ENCODE assay signal across 1 cellular context in the genomic region with DNA sequence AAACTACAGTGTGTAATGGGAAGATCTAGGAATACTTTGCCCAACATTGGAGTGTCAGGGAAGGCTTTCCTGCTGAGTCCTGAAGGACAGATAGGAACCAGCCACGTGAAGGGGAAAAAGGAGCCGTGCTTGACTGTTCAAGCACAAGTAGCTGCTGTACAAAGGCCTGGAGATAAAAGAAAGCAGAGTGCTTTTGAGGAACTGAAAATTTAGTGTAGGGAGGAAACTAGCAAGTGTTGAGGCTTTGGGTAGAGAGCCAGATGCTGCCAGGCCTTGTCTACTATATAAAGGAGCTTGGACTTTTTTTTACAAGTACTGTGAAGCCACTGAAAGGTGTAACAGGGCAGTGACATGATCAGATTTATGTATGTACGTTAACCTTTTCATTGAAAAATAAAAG.
A peak's percentile ranks its signal among the peaks of the same experiment; 100 is the strongest.
TF ChIP-seq lines count a peak whose summit lies in the region.

No MANE protein-coding gene starts in this region.

TF ChIP-seq in GM12878, 131 proteins besides CTCF, POLR2A, EP300 and RAD21 (continued from another document and continues in another):
- TF ChIP-seq, protein P1, sequence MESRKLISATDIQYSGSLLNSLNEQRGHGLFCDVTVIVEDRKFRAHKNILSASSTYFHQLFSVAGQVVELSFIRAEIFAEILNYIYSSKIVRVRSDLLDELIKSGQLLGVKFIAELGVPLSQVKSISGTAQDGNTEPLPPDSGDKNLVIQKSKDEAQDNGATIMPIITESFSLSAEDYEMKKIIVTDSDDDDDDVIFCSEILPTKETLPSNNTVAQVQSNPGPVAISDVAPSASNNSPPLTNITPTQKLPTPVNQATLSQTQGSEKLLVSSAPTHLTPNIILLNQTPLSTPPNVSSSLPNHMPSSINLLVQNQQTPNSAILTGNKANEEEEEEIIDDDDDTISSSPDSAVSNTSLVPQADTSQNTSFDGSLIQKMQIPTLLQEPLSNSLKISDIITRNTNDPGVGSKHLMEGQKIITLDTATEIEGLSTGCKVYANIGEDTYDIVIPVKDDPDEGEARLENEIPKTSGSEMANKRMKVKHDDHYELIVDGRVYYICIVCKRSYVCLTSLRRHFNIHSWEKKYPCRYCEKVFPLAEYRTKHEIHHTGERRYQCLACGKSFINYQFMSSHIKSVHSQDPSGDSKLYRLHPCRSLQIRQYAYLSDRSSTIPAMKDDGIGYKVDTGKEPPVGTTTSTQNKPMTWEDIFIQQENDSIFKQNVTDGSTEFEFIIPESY (IDR thresholded peaks at IDR 0.05): no peak
- TF ChIP-seq CHD2 (IDR thresholded peaks at IDR 0.05; ENCODE audit: borderline replicate concordance, low read depth, low read length) (peak; percentile 45; the same call in 1 of the 2 replicates), SREBF1 (IDR thresholded peaks at IDR 0.05; ENCODE audit: low read length) (0 out of 2 replicates have a peak, but pooled peaks have one; percentile 33), POLR2AphosphoS2 (IDR thresholded peaks at IDR 0.05; ENCODE audit: low read depth, low read length) (no peak), SPI1 (IDR thresholded peaks at IDR 0.05; ENCODE audit: borderline replicate concordance, insufficient read depth, low read depth, low read length) (peak; percentile 98), YY1 (IDR thresholded peaks at IDR 0.05; ENCODE audit: low read depth, low read length) (no peak), IKZF1 (conservative IDR thresholded peaks at IDR 0.05) (peak; percentile 84), PKNOX1 (IDR thresholded peaks at IDR 0.05) (no peak), ATF7 (IDR thresholded peaks at IDR 0.05; ENCODE audit: low read depth) (peak; percentile 40), SIX5 (IDR thresholded peaks at IDR 0.05; ENCODE audit: low read depth, low read length, severe bottlenecking) (no peak), HDGF (IDR thresholded peaks at IDR 0.05) (no peak), FOXM1 (IDR thresholded peaks at IDR 0.05; ENCODE audit: low read depth, low read length) (peak; percentile 64), BRCA1 (IDR thresholded peaks at IDR 0.05; ENCODE audit: low read depth, low read length) (no peak), ETV6 (conservative IDR thresholded peaks at IDR 0.05 in 1 of 2, IDR thresholded peaks at IDR 0.05 in 1 of 2; ENCODE audit: borderline replicate concordance in 1 of 2, low read depth in 1 of 2) (peak in 1 of 2 experiments; percentile 64; a peak in 1 of 4 replicates), RCOR1 (conservative IDR thresholded peaks at IDR 0.05; ENCODE audit: low read depth, low read length) (peak; percentile 81; the same call in 1 of the 2 replicates), GATAD2B (conservative IDR thresholded peaks at IDR 0.05; ENCODE audit: low read depth) (no peak; the same call in 1 of the 2 replicates), ZNF622 (IDR thresholded peaks at IDR 0.05) (no peak), RAD51 (IDR thresholded peaks at IDR 0.05) (peak; percentile 63), NRF1 (conservative IDR thresholded peaks at IDR 0.05; ENCODE audit: low read depth, low read length) (no peak), NFIC (IDR thresholded peaks at IDR 0.05; ENCODE audit: low read depth, low read length) (peak; percentile 86), SP1 (IDR thresholded peaks at IDR 0.05; ENCODE audit: low read depth, low read length) (no peak), GABPA (IDR thresholded peaks at IDR 0.05; ENCODE audit: low read depth) (no peak), ATF2 (IDR thresholded peaks at IDR 0.05; ENCODE audit: low read length) (peak; percentile 57; the same call in 1 of the 2 replicates), TCF3 (IDR thresholded peaks at IDR 0.05; ENCODE audit: borderline replicate concordance, insufficient read depth, low read depth, low read length) (peak; percentile 67; the same call in 1 of the 2 replicates), SUPT20H (IDR thresholded peaks at IDR 0.05; ENCODE audit: borderline replicate concordance, control insufficient read depth, low read depth, low read length) (no peak), CBX3 (IDR thresholded peaks at IDR 0.05; ENCODE audit: borderline replicate concordance, low read depth) (no peak), NKRF (conservative IDR thresholded peaks at IDR 0.05) (no peak), RELB (IDR thresholded peaks at IDR 0.05; ENCODE audit: low read depth) (peak; percentile 88), E2F4 (IDR thresholded peaks at IDR 0.05; ENCODE audit: low read depth, low read length) (no peak), REST (IDR thresholded peaks at IDR 0.05; ENCODE audit: low read depth, low read length) (no peak), IKZF2 (IDR thresholded peaks at IDR 0.05) (peak; percentile 91)
- TF ChIP-seq, protein P2, sequence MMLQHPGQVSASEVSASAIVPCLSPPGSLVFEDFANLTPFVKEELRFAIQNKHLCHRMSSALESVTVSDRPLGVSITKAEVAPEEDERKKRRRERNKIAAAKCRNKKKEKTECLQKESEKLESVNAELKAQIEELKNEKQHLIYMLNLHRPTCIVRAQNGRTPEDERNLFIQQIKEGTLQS (IDR thresholded peaks at IDR 0.05; ENCODE audit: borderline replicate concordance, extremely low read depth, low read depth, low read length): no peak
- TF ChIP-seq, protein P3, sequence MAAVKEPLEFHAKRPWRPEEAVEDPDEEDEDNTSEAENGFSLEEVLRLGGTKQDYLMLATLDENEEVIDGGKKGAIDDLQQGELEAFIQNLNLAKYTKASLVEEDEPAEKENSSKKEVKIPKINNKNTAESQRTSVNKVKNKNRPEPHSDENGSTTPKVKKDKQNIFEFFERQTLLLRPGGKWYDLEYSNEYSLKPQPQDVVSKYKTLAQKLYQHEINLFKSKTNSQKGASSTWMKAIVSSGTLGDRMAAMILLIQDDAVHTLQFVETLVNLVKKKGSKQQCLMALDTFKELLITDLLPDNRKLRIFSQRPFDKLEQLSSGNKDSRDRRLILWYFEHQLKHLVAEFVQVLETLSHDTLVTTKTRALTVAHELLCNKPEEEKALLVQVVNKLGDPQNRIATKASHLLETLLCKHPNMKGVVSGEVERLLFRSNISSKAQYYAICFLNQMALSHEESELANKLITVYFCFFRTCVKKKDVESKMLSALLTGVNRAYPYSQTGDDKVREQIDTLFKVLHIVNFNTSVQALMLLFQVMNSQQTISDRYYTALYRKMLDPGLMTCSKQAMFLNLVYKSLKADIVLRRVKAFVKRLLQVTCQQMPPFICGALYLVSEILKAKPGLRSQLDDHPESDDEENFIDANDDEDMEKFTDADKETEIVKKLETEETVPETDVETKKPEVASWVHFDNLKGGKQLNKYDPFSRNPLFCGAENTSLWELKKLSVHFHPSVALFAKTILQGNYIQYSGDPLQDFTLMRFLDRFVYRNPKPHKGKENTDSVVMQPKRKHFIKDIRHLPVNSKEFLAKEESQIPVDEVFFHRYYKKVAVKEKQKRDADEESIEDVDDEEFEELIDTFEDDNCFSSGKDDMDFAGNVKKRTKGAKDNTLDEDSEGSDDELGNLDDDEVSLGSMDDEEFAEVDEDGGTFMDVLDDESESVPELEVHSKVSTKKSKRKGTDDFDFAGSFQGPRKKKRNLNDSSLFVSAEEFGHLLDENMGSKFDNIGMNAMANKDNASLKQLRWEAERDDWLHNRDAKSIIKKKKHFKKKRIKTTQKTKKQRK (IDR thresholded peaks at IDR 0.05; ENCODE audit: low read depth, low read length): no peak
- TF ChIP-seq, protein P4, sequence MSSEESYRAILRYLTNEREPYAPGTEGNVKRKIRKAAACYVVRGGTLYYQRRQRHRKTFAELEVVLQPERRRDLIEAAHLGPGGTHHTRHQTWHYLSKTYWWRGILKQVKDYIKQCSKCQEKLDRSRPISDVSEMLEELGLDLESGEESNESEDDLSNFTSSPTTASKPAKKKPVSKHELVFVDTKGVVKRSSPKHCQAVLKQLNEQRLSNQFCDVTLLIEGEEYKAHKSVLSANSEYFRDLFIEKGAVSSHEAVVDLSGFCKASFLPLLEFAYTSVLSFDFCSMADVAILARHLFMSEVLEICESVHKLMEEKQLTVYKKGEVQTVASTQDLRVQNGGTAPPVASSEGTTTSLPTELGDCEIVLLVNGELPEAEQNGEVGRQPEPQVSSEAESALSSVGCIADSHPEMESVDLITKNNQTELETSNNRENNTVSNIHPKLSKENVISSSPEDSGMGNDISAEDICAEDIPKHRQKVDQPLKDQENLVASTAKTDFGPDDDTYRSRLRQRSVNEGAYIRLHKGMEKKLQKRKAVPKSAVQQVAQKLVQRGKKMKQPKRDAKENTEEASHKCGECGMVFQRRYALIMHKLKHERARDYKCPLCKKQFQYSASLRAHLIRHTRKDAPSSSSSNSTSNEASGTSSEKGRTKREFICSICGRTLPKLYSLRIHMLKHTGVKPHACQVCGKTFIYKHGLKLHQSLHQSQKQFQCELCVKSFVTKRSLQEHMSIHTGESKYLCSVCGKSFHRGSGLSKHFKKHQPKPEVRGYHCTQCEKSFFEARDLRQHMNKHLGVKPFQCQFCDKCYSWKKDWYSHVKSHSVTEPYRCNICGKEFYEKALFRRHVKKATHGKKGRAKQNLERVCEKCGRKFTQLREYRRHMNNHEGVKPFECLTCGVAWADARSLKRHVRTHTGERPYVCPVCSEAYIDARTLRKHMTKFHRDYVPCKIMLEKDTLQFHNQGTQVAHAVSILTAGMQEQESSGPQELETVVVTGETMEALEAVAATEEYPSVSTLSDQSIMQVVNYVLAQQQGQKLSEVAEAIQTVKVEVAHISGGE (CRISPR knock-in tag; IDR thresholded peaks at IDR 0.05): no peak
